Comparison of ENCODE assay signal across 17 cellular contexts in the genomic region with DNA sequence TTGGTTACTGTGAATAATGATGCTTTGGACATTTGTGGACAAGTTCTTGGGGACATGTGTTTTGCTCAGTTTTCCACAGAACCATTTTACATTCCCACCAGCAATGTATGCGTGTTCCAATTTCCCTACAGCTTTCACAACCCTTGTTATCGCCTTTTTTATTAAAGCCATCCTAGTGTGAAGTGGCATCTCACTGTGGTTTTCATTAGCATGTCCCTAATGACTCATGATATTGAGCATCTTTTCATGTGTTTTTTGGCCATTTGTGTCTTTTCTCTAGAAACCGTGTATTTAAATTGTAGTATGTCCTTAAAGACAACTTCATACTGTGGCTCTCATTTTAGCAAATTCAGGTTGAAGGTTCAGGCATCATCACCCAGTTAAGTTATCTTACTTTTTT.
DNase-seq lines count a peak whose midpoint lies in the region; ATAC-seq and TF ChIP-seq lines count a peak whose summit lies in the region.
"Had no signal": no experiment of that assay in that cellular context is flagged by ENCODE, and none has a peak within 500 bp of the region (broad histone marks: within the 10 kb centered on the region; RNA-seq: fewer than 3 reads in every experiment).

No MANE protein-coding gene starts in this region.

- TF ChIP-seq CTCF in AG10803 (conservative IDR thresholded peaks at IDR 0.05; ENCODE audit: low read length) (no peak), nephron (IDR thresholded peaks at IDR 0.05; ENCODE audit: unreplicated experiment in 3 of 3) (no peak)

- DNase-seq in AG10803 (ENCODE audit: low read depth) = peak; percentile 62
- DNase-seq in activated T-helper 1 cell treated with anti-CD3 and anti-CD28 coated beads, Interleukin-12 subunit alpha, Interleukin-12 subunit beta, Interleukin-2, Interleukin-4 antibody, amounts not matched to agents 30 ng/mL and 10 ng/mL and 1 ng/mL, durations not matched to agents 14 hours and 24 hours and 36 hours (ENCODE audit: low spot score) = no peak
- no peak for DNase-seq in kidney tubule cell (ENCODE audit: low spot score)
- no peak for DNase-seq in NCI-H526 treated with DMSO at 0.1 percent for 48 hours (lab: John Stamatoyannopoulos, UW)
- DNase-seq in sciatic nerve (ENCODE audit: low spot score) = no peak
- DNase-seq: activated effector memory CD4-positive, alpha-beta T cell treated with Interleukin-2 at 50 U/mL for 16 hours; DND-41; effector CD8-positive, alpha-beta T cell; GOT3; KG1; NCI-H1436; NCI-H510A treated with DMSO at 0.1 percent for 48 hours; PC-9 had no signal

- peaks cover 2% of the 10 kb centered on the region for H3K9me3 Mint-ChIP-seq in activated T-helper 1 cell treated with anti-CD3 and anti-CD28 coated beads, Interleukin-12 subunit alpha, Interleukin-12 subunit beta, Interleukin-2, Interleukin-4 antibody, amounts not matched to agents 30 ng/mL and 10 ng/mL and 1 ng/mL, durations not matched to agents 14 hours and 24 hours and 36 hours
- H3K9me3 Mint-ChIP-seq in nephron = no peaks in the 10 kb centered on the region
- H3K9me3 Mint-ChIP-seq: WTC11 had no signal

- no peak overlapping the region for H3K4me3 Mint-ChIP-seq in activated T-helper 1 cell treated with anti-CD3 and anti-CD28 coated beads, Interleukin-12 subunit alpha, Interleukin-12 subunit beta, Interleukin-2, Interleukin-4 antibody, amounts not matched to agents 30 ng/mL and 10 ng/mL and 1 ng/mL, durations not matched to agents 14 hours and 24 hours and 36 hours
- H3K4me3 Mint-ChIP-seq in nephron = no peak overlapping the region
- H3K4me3 Mint-ChIP-seq: WTC11 had no signal

- ATAC-seq in GM19023 (IDR thresholded peaks at IDR 0.05; ENCODE audit: unreplicated experiment) (peak; percentile 3), GM19035 (IDR thresholded peaks at IDR 0.05; ENCODE audit: unreplicated experiment) (no peak), sciatic nerve (no peak)
- ATAC-seq: WTC11 had no signal

- peaks cover 51% of the 10 kb centered on the region for H3K4me1 Mint-ChIP-seq in activated T-helper 1 cell treated with anti-CD3 and anti-CD28 coated beads, Interleukin-12 subunit alpha, Interleukin-12 subunit beta, Interleukin-2, Interleukin-4 antibody, amounts not matched to agents 30 ng/mL and 10 ng/mL and 1 ng/mL, durations not matched to agents 14 hours and 24 hours and 36 hours (ENCODE audit: low read depth)
- H3K4me1 Mint-ChIP-seq in nephron = peaks cover 74% of the 10 kb centered on the region

- H3K4me3 ChIP-seq in AG10803 (ENCODE audit: low read length) = no peak overlapping the region
- H3K4me3 ChIP-seq: PC-9 had no signal

- peaks cover 6% of the 10 kb centered on the region for H3K27me3 Mint-ChIP-seq in activated T-helper 1 cell treated with anti-CD3 and anti-CD28 coated beads, Interleukin-12 subunit alpha, Interleukin-12 subunit beta, Interleukin-2, Interleukin-4 antibody, amounts not matched to agents 30 ng/mL and 10 ng/mL and 1 ng/mL, durations not matched to agents 14 hours and 24 hours and 36 hours (ENCODE audit: insufficient read depth)
- H3K27me3 Mint-ChIP-seq in nephron (ENCODE audit: low read depth) = no peaks in the 10 kb centered on the region

- peak overlapping the region; percentile 67 for H3K27ac Mint-ChIP-seq in activated T-helper 1 cell treated with anti-CD3 and anti-CD28 coated beads, Interleukin-12 subunit alpha, Interleukin-12 subunit beta, Interleukin-2, Interleukin-4 antibody, amounts not matched to agents 30 ng/mL and 10 ng/mL and 1 ng/mL, durations not matched to agents 14 hours and 24 hours and 36 hours
- H3K27ac Mint-ChIP-seq in nephron = peak overlapping the region in 2 of 3 experiments; percentile 85
- H3K27ac Mint-ChIP-seq: WTC11 had no signal

- H3K36me3 Mint-ChIP-seq in activated T-helper 1 cell treated with anti-CD3 and anti-CD28 coated beads, Interleukin-12 subunit alpha, Interleukin-12 subunit beta, Interleukin-2, Interleukin-4 antibody, amounts not matched to agents 30 ng/mL and 10 ng/mL and 1 ng/mL, durations not matched to agents 14 hours and 24 hours and 36 hours (ENCODE audit: low read depth) = peaks cover 18% of the 10 kb centered on the region
- peaks cover 28% of the 10 kb centered on the region for H3K36me3 Mint-ChIP-seq in nephron (ENCODE audit: low read depth)
- H3K36me3 Mint-ChIP-seq: WTC11 had no signal

- intact Hi-C loops in activated T-helper 1 cell treated with anti-CD3 and anti-CD28 coated beads, Interleukin-12 subunit alpha, Interleukin-12 subunit beta, Interleukin-2, Interleukin-4 antibody, amounts not matched to agents 30 ng/mL and 10 ng/mL and 1 ng/mL, durations not matched to agents 14 hours and 24 hours and 36 hours (cut with micrococcal nuclease) = loop anchor here (1.0 to 2.0 kb wide), 15 partner anchors 22 to 831 kb away; a partner anchor contains a TSS
- intact Hi-C loops in sciatic nerve (cut with DNase I) = no loop called here
